In genomic region chr19:18414504-18415176, GRCh38 we compare ENCODE assay signal across 8 cellular contexts. TPM values are rescaled to one million over a fixed set of nuclear protein-coding genes. Genes with fewer than 3 reads are reported as not detected.
DNase-seq lines count a peak whose midpoint lies in the region; ATAC-seq and TF ChIP-seq lines count a peak whose summit lies in the region.

No MANE protein-coding gene starts in this region.

- H3K4me3 Mint-ChIP-seq in chondrocyte (ENCODE audit: unreplicated experiment): no peak overlapping the region

- peak overlapping the region; percentile 36 for H2AFZ ChIP-seq in osteoblast (ENCODE audit: low read length)

- H3K4me3 ChIP-seq in MG63 (peak overlapping the region; percentile 51), osteoblast (ENCODE audit: insufficient read depth, low read length) (peak overlapping the region; percentile 65)

- DNase-seq in Caki2 (ENCODE audit: low read depth): peak; percentile 64
- DNase-seq in MG63: peak; percentile 70
- DNase-seq in chondrocyte (ENCODE audit: low spot score): no peak
- DNase-seq in osteoblast (ENCODE audit: insufficient read length, low spot score, missing footprints): peak; percentile 92
- DNase-seq in GM20000 (ENCODE audit: low spot score): no peak
- no peak for DNase-seq in hypothalamus (lab: John Stamatoyannopoulos, UW)
- DNase-seq in NCI-H1048 (lab: John Stamatoyannopoulos, UW): no peak

- H3K27ac Mint-ChIP-seq in chondrocyte (ENCODE audit: unreplicated experiment): peak overlapping the region; percentile 49

- no peaks in the 10 kb centered on the region for H3K27me3 Mint-ChIP-seq in chondrocyte (ENCODE audit: low read depth)

- peaks cover 49% of the 10 kb centered on the region for H3K4me1 ChIP-seq in osteoblast (ENCODE audit: insufficient read depth, low read length)

- H3K9me3 ChIP-seq in MG63: no peaks in the 10 kb centered on the region
- no peaks in the 10 kb centered on the region for H3K9me3 ChIP-seq in osteoblast (ENCODE audit: low read depth, low read length)

- no peaks in the 10 kb centered on the region for H3K9me3 Mint-ChIP-seq in chondrocyte (ENCODE audit: low read depth)

- peaks cover 7% of the 10 kb centered on the region for H3K79me2 ChIP-seq in osteoblast (ENCODE audit: insufficient read depth, low read length)

- TF ChIP-seq CTCF in chondrocyte (IDR thresholded peaks at IDR 0.05) (no peak), osteoblast (IDR thresholded peaks at IDR 0.05; ENCODE audit: extremely low read depth, low read depth, low read length) (no peak), GM20000 (IDR thresholded peaks at IDR 0.05; ENCODE audit: extremely low read depth, missing control alignments) (no peak)

- H3K27me3 ChIP-seq in MG63 (no peaks in the 10 kb centered on the region), osteoblast (ENCODE audit: insufficient read depth, low read length) (no peaks in the 10 kb centered on the region)

- H3K36me3 Mint-ChIP-seq in chondrocyte (ENCODE audit: low read depth): no peaks in the 10 kb centered on the region

- in situ Hi-C loops in Caki2 (cut with HindIII; ENCODE audit: low pct_unique_long_range_greater_than_20kb, low sequenced_read_pairs): no loop called here

- H3K27ac ChIP-seq in osteoblast (ENCODE audit: low read depth, low read length): peak overlapping the region; percentile 84

- H3K4me2 ChIP-seq in osteoblast (ENCODE audit: insufficient read depth, low read length): peak overlapping the region; percentile 81

- H3K4me1 Mint-ChIP-seq in chondrocyte (ENCODE audit: low read depth): peaks cover 40% of the 10 kb centered on the region

- H4K20me1 ChIP-seq in osteoblast (ENCODE audit: insufficient read depth, low read length): no peaks in the 10 kb centered on the region

- H3K36me3 ChIP-seq in MG63: no peaks in the 10 kb centered on the region
- no peaks in the 10 kb centered on the region for H3K36me3 ChIP-seq in osteoblast (ENCODE audit: insufficient read depth, low read length)

- ATAC-seq in HG03354 (IDR thresholded peaks at IDR 0.05; ENCODE audit: poor library complexity, severe bottlenecking, unreplicated experiment): no peak

RNA-seq across cellular contexts. Expression of gene SSBP4, which starts 4.6 kb away (rescaled TPM):
- total RNA-seq in Caki2 (2014; rRNA removed; shearing (Covaris generic); ENCODE audit: low replicate concordance): 87.5 and 106 TPM in 2 replicates
- 187 and 203 TPM in 2 replicates for total RNA-seq in MG63 (2014; rRNA removed; shearing (Covaris generic); ENCODE audit: low replicate concordance)
- total RNA-seq in chondrocyte (54.8 to 72.3 TPM (median 56.3 TPM) in 3 replicates), osteoblast (77.8 and 90.8 TPM in 2 replicates)

RNA-seq across cellular contexts. Expression of gene LRRC25, which starts 17.2 kb away (rescaled TPM):
- total RNA-seq in Caki2 (2014; rRNA removed; shearing (Covaris generic); ENCODE audit: low replicate concordance): not detected in 2 replicates
- not detected in 2 replicates for total RNA-seq in MG63 (2014; rRNA removed; shearing (Covaris generic); ENCODE audit: low replicate concordance)
- total RNA-seq in chondrocyte (not detected in 3 replicates), osteoblast (0.88 and 1.1 TPM in 2 replicates)

RNA-seq across cellular contexts. Expression of gene ISYNA1, which starts 23.3 kb away (rescaled TPM):
- 118 and 155 TPM in 2 replicates for total RNA-seq in Caki2 (2014; rRNA removed; shearing (Covaris generic); ENCODE audit: low replicate concordance)
- 0.40 and 4.4 TPM in 2 replicates for total RNA-seq in MG63 (2014; rRNA removed; shearing (Covaris generic); ENCODE audit: low replicate concordance)
- total RNA-seq in chondrocyte (56.5 to 213 TPM (median 208 TPM) in 3 replicates), osteoblast (7.7 and 8.0 TPM in 2 replicates)

RNA-seq across cellular contexts. Expression of gene GDF15, which starts 28.7 kb away (rescaled TPM):
- 349 and 410 TPM in 2 replicates for total RNA-seq in Caki2 (2014; rRNA removed; shearing (Covaris generic); ENCODE audit: low replicate concordance)
- total RNA-seq in MG63 (2014; rRNA removed; shearing (Covaris generic); ENCODE audit: low replicate concordance): 2.3 and 13.1 TPM in 2 replicates
- total RNA-seq in chondrocyte (6.2 to 149 TPM (median 149 TPM) in 3 replicates), osteoblast (61.6 and 74.2 TPM in 2 replicates)

Comparison
In these comparisons a context has a peak if more than half of its experiments do, and no peak if none do; other contexts are left out.
1. DNase-seq: peak in Caki2 (single experiment), MG63 (single experiment) and osteoblast (single experiment); none in chondrocyte (single experiment), GM20000 (single experiment), hypothalamus (0 of 51) and NCI-H1048 (single experiment).